In the genomic region with DNA sequence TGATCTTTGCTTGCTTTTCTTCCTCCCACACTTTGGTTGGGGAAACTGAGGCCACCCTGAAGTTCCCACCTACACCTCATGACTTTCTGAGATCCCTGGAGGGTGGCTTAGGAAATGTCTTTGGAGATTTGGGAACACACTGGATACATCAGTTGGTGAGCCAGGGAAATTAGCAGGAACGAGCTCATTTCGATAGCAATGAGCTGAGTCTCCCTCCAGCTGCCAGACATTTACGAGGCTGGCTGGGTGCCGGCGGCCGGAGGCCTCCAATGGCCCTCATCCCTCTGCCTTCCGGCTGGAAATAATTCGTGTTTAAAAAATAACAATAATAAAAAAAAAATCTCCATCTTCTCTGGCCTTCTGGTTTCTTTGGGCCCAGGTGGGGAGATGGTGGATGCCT, we compare ENCODE assay signal across 16 cellular contexts. TPM values are rescaled to one million over a fixed set of nuclear protein-coding genes. Genes with fewer than 3 reads are reported as not detected.
DNase-seq lines count a peak whose midpoint lies in the region; ATAC-seq and TF ChIP-seq lines count a peak whose summit lies in the region.
"Had no signal": no experiment of that assay in that cellular context is flagged by ENCODE, and none has a peak within 500 bp of the region (broad histone marks: within the 10 kb centered on the region; RNA-seq: fewer than 3 reads in every experiment).

No MANE protein-coding gene starts in this region.

- no peaks in the 10 kb centered on the region for H3K36me3 ChIP-seq in ascending aorta
- H3K36me3 ChIP-seq in subcutaneous abdominal adipose tissue (ENCODE audit: control insufficient read depth in 5 of 5, insufficient read depth in 5 of 5, low read length in 5 of 5) = peaks cover 0 to 6% (median 0%) of the 10 kb centered on the region in 5 donors
- H3K36me3 ChIP-seq: brain microvascular endothelial cell, HAP-1 had no signal

- H3K27me3 ChIP-seq in ascending aorta = no peaks in the 10 kb centered on the region
- H3K27me3 ChIP-seq in subcutaneous abdominal adipose tissue (ENCODE audit: control insufficient read depth in 5 of 5, insufficient read depth in 4 of 5, low read length in 5 of 5) = no peaks in the 10 kb centered on the region
- H3K27me3 ChIP-seq: BLaER1 treated with 17β-estradiol and CSF1 and Interleukin-3, amounts not matched to agents 10 nM and 100 nM; brain microvascular endothelial cell had no signal

- peak overlapping the region in 2 of 5 donors; percentile 30 to 49 for H3K9ac ChIP-seq in subcutaneous abdominal adipose tissue (ENCODE audit: low read length in 5 of 5)
- H3K9ac ChIP-seq: BLaER1 treated with 17β-estradiol and CSF1 and Interleukin-3, amounts not matched to agents 10 nM and 100 nM had no signal

- ATAC-seq in left colon (peak; percentile 79), GM19023 (IDR thresholded peaks at IDR 0.05; ENCODE audit: unreplicated experiment) (no peak), HG03159 (IDR thresholded peaks at IDR 0.05; ENCODE audit: unreplicated experiment) (no peak)
- ATAC-seq: WTC11 had no signal

- peak overlapping the region; percentile 55 to 60 for H3K27ac ChIP-seq in ascending aorta
- H3K27ac ChIP-seq in subcutaneous abdominal adipose tissue (ENCODE audit: low read depth, low read length) = peak overlapping the region; percentile 76
- H3K27ac ChIP-seq: BLaER1 treated with 17β-estradiol and CSF1 and Interleukin-3, amounts not matched to agents 10 nM and 100 nM; brain microvascular endothelial cell had no signal

- no peak overlapping the region for H3K4me3 ChIP-seq in ascending aorta
- H3K4me3 ChIP-seq in subcutaneous abdominal adipose tissue (ENCODE audit: low read depth in 1 of 5, low read length in 5 of 5) = no peak overlapping the region
- H3K4me3 ChIP-seq: BLaER1 treated with 17β-estradiol and CSF1 and Interleukin-3, amounts not matched to agents 10 nM and 100 nM; HAP-1 had no signal

- intact Hi-C loops in ascending aorta (cut with DNase I) = no loop called here
- intact Hi-C loops in left colon (cut with DNase I, micrococcal nuclease) = no loop called here

- H3K4me1 ChIP-seq in ascending aorta (peaks cover 9 to 72% of the 10 kb centered on the region in 2 donors), subcutaneous abdominal adipose tissue (ENCODE audit: control insufficient read depth in 5 of 5, insufficient read depth in 5 of 5, low read length in 5 of 5) (peaks cover 22 to 79% (median 67%) of the 10 kb centered on the region in 5 donors)

- DNase-seq in EH (ENCODE audit: low read depth) = peak; percentile 91
- peak in 1 of 2 donors; percentile 81 for DNase-seq in ascending aorta (ENCODE audit: low spot score in 2 of 2)
- DNase-seq in left colon = peak; percentile 61 to 65
- no peak for DNase-seq in NCI-H2171 treated with DMSO at 0.1 percent for 48 hours (lab: John Stamatoyannopoulos, UW)
- DNase-seq in DMS153 (lab: John Stamatoyannopoulos, UW) = no peak
- DNase-seq: activated naive CD4-positive, alpha-beta T cell; brain microvascular endothelial cell; GDM1; hippocampal formation; MV-4-11 had no signal

- H3K9me3 ChIP-seq in ascending aorta (no peaks in the 10 kb centered on the region), subcutaneous abdominal adipose tissue (ENCODE audit: control insufficient read depth in 5 of 5, low read length in 5 of 5) (no peaks in the 10 kb centered on the region)
- H3K9me3 ChIP-seq: BLaER1 treated with 17β-estradiol and CSF1 and Interleukin-3, amounts not matched to agents 10 nM and 100 nM; HAP-1 had no signal

- TF ChIP-seq CTCF in ascending aorta (IDR thresholded peaks at IDR 0.05) = peak in 1 of 3 experiments; percentile 8

RNA-seq across cellular contexts. Expression of a gene that starts 38.8 kb away (rescaled TPM):
- total RNA-seq in ascending aorta (140 TPM), left colon (10 to 100 TPM in 1 of 2 donors, 1 to 10 TPM in 1; 9.6 to 11.2 TPM)

Comparison
In these comparisons a context has a peak if more than half of its experiments do, and no peak if none do; other contexts are left out.
1. DNase-seq: peak in EH (single experiment) and left colon (2 of 2); none in NCI-H2171 treated with DMSO at 0.1 percent for 48 hours (single experiment) and DMS153 (single experiment).
2. RNA of a gene that starts 38.8 kb away (total RNA-seq): 140 TPM in ascending aorta (single experiment); 9.6 to 11.2 TPM in left colon; every median in the first group is over 10 times any median in the second.